In genomic region chr6:158011478-158011920, GRCh38 we compare ENCODE assay signal across 1 cellular context.
A peak's percentile ranks its signal among the peaks of the same experiment; 100 is the strongest.
TF ChIP-seq lines count a peak whose summit lies in the region.

No MANE protein-coding gene starts in this region.

TF ChIP-seq in HepG2, 621 proteins besides CTCF, POLR2A, EP300 and RAD21 (continued from another document and continues in another):
- no peak for TF ChIP-seq GPBP1L1 (CRISPR knock-in tag; IDR thresholded peaks at IDR 0.05)
- peak; percentile 82 for TF ChIP-seq ZBTB20 (CRISPR knock-in tag; IDR thresholded peaks at IDR 0.05; ENCODE audit: borderline replicate concordance, low read depth)
- no peak for TF ChIP-seq MBNL3 (CRISPR knock-in tag; conservative IDR thresholded peaks at IDR 0.05)
- TF ChIP-seq CBX2 (IDR thresholded peaks at IDR 0.05; ENCODE audit: low read depth, low read length): no peak
- TF ChIP-seq CBX2 (CRISPR knock-in tag; IDR thresholded peaks at IDR 0.05; ENCODE audit: low read depth): peak; percentile 81
- TF ChIP-seq ZNF451 (CRISPR knock-in tag; IDR thresholded peaks at IDR 0.05): no peak
- no peak for TF ChIP-seq ZNF552 (CRISPR knock-in tag; IDR thresholded peaks at IDR 0.05; ENCODE audit: borderline replicate concordance)
- no peak for TF ChIP-seq RFX5 (IDR thresholded peaks at IDR 0.05; ENCODE audit: low read depth, low read length)
- TF ChIP-seq MLX (CRISPR knock-in tag; IDR thresholded peaks at IDR 0.05): peak; percentile 96
- peak; percentile 51; the same call in 1 of the 2 replicates for TF ChIP-seq HNF1B (CRISPR knock-in tag; IDR thresholded peaks at IDR 0.05)
- no peak for TF ChIP-seq ZNF546 (CRISPR knock-in tag; conservative IDR thresholded peaks at IDR 0.05)
- no peak for TF ChIP-seq ZNF441 (CRISPR knock-in tag; IDR thresholded peaks at IDR 0.05; ENCODE audit: borderline replicate concordance)
- TF ChIP-seq ERF (CRISPR knock-in tag; IDR thresholded peaks at IDR 0.05): peak; percentile 61; the same call in 1 of the 2 replicates
- TF ChIP-seq ZSCAN30 (CRISPR knock-in tag; IDR thresholded peaks at IDR 0.05): 0 out of 2 replicates have a peak, but pooled peaks have one; percentile 41
- no peak for TF ChIP-seq HNRNPK (IDR thresholded peaks at IDR 0.05; ENCODE audit: low read depth, low read length, poor library complexity, severe bottlenecking)
- no peak for TF ChIP-seq YY1 (IDR thresholded peaks at IDR 0.05; ENCODE audit: insufficient read depth, insufficient replicate concordance, low read depth, low read length)
- TF ChIP-seq HNRNPUL1 (IDR thresholded peaks at IDR 0.05; ENCODE audit: low read depth, low read length): no peak
- TF ChIP-seq RARG (CRISPR knock-in tag; IDR thresholded peaks at IDR 0.05; ENCODE audit: low read depth): peak; percentile 76; the same call in 1 of the 2 replicates
- TF ChIP-seq FLYWCH1 (CRISPR knock-in tag; IDR thresholded peaks at IDR 0.05): no peak
- TF ChIP-seq NR1H2 (CRISPR knock-in tag; IDR thresholded peaks at IDR 0.05; ENCODE audit: borderline replicate concordance, low read depth): no peak; the same call in 1 of the 2 replicates
- no peak for TF ChIP-seq ZNF549 (CRISPR knock-in tag; IDR thresholded peaks at IDR 0.05)
- 0 out of 2 replicates have a peak, but pooled peaks have one; percentile 9 for TF ChIP-seq NR0B2 (CRISPR knock-in tag; IDR thresholded peaks at IDR 0.05)
- peak; percentile 46; the same call in 1 of the 2 replicates for TF ChIP-seq IRF1 (CRISPR knock-in tag; IDR thresholded peaks at IDR 0.05; ENCODE audit: low read depth)
- TF ChIP-seq RBFOX2 (IDR thresholded peaks at IDR 0.05; ENCODE audit: low read depth, low read length): no peak; the same call in 1 of the 2 replicates
- no peak for TF ChIP-seq ZMAT5 (CRISPR knock-in tag; IDR thresholded peaks at IDR 0.05; ENCODE audit: borderline replicate concordance, low read depth)
- 0 out of 2 replicates have a peak, but pooled peaks have one; percentile 36 for TF ChIP-seq ZSCAN21 (CRISPR knock-in tag; IDR thresholded peaks at IDR 0.05; ENCODE audit: borderline replicate concordance)
- TF ChIP-seq FOXO1 (CRISPR knock-in tag; IDR thresholded peaks at IDR 0.05): peak; percentile 97
- peak; percentile 63 for TF ChIP-seq RFXAP (CRISPR knock-in tag; IDR thresholded peaks at IDR 0.05; ENCODE audit: borderline replicate concordance)
- peak; percentile 97 for TF ChIP-seq FOXP1 (IDR thresholded peaks at IDR 0.05)
- TF ChIP-seq FOXP1 (CRISPR knock-in tag; IDR thresholded peaks at IDR 0.05): peak; percentile 99
- TF ChIP-seq PHB2 (IDR thresholded peaks at IDR 0.05; ENCODE audit: partially characterized antibody): no peak
- no peak for TF ChIP-seq ZNF280B (CRISPR knock-in tag; IDR thresholded peaks at IDR 0.05; ENCODE audit: borderline replicate concordance)
- TF ChIP-seq ARID2 (CRISPR knock-in tag; IDR thresholded peaks at IDR 0.05; ENCODE audit: borderline replicate concordance): no peak
- TF ChIP-seq ZNF775 (CRISPR knock-in tag; IDR thresholded peaks at IDR 0.05; ENCODE audit: borderline replicate concordance): peak; percentile 97
- no peak for TF ChIP-seq ZKSCAN5 (CRISPR knock-in tag; IDR thresholded peaks at IDR 0.05)
- TF ChIP-seq ZNF414 (CRISPR knock-in tag; IDR thresholded peaks at IDR 0.05): peak; percentile 94; the same call in 1 of the 2 replicates
- no peak for TF ChIP-seq CENPT (CRISPR knock-in tag; IDR thresholded peaks at IDR 0.05; ENCODE audit: low read depth)
- no peak for TF ChIP-seq FIP1L1 (IDR thresholded peaks at IDR 0.05; ENCODE audit: borderline replicate concordance, insufficient read depth, low read depth, low read length)
- no peak for TF ChIP-seq ZNF460 (CRISPR knock-in tag; IDR thresholded peaks at IDR 0.05; ENCODE audit: borderline replicate concordance)
- no peak for TF ChIP-seq ZUFSP (CRISPR knock-in tag; IDR thresholded peaks at IDR 0.05; ENCODE audit: borderline replicate concordance)
- no peak for TF ChIP-seq MXD1 (CRISPR knock-in tag; IDR thresholded peaks at IDR 0.05)
- no peak; the same call in 1 of the 2 replicates for TF ChIP-seq BRCA1 (CRISPR knock-in tag; IDR thresholded peaks at IDR 0.05)
- TF ChIP-seq NFAT5 (CRISPR knock-in tag; IDR thresholded peaks at IDR 0.05): no peak
- peak; percentile 50 for TF ChIP-seq PBX2 (CRISPR knock-in tag; IDR thresholded peaks at IDR 0.05)
- TF ChIP-seq GLI4 (CRISPR knock-in tag; IDR thresholded peaks at IDR 0.05; ENCODE audit: borderline replicate concordance): no peak
- TF ChIP-seq NFE2 (CRISPR knock-in tag; IDR thresholded peaks at IDR 0.05): no peak
- TF ChIP-seq RARA (CRISPR knock-in tag; IDR thresholded peaks at IDR 0.05): peak; percentile 98
- TF ChIP-seq ZNF777 (CRISPR knock-in tag; IDR thresholded peaks at IDR 0.05): 0 out of 2 replicates have a peak, but pooled peaks have one; percentile 4
- peak; percentile 35; the same call in 1 of the 2 replicates for TF ChIP-seq ZNF317 (CRISPR knock-in tag; IDR thresholded peaks at IDR 0.05)
- no peak; the same call in 1 of the 2 replicates for TF ChIP-seq GTF3A (CRISPR knock-in tag; conservative IDR thresholded peaks at IDR 0.05)
- TF ChIP-seq ZC3H4 (CRISPR knock-in tag; IDR thresholded peaks at IDR 0.05; ENCODE audit: borderline replicate concordance): no peak
